17 cellular contexts compared by ENCODE assay signal in genomic region chr7:1340640-1341360, GRCh38.
DNase-seq lines count a peak whose midpoint lies in the region; ATAC-seq, FAIRE-seq and TF ChIP-seq lines count a peak whose summit lies in the region.
"Had no signal": no experiment of that assay in that cellular context is flagged by ENCODE, and none has a peak within 500 bp of the region (broad histone marks: within the 10 kb centered on the region; RNA-seq: fewer than 3 reads in every experiment).

No MANE protein-coding gene starts in this region.

- peak overlapping the region; percentile 93 for H3K18ac ChIP-seq in neuronal stem cell (ENCODE audit: low read length)

- H2BK5ac ChIP-seq in neuronal stem cell (ENCODE audit: low read length): peak overlapping the region; percentile 88

- H3K36me3 ChIP-seq in RWPE2 (ENCODE audit: low read depth) (no peaks in the 10 kb centered on the region), neuronal stem cell (replicated peaks in 1 of 2; ENCODE audit: control insufficient read depth in 2 of 2, insufficient read depth in 2 of 2, low read length in 2 of 2) (no peaks in the 10 kb centered on the region), brain microvascular endothelial cell (replicated peaks) (no peaks in the 10 kb centered on the region)
- H3K36me3 ChIP-seq: BE2C had no signal

- H4K8ac ChIP-seq in neuronal stem cell (ENCODE audit: low read depth, low read length): peak overlapping the region; percentile 52

- peak overlapping the region; percentile 85 for H2BK15ac ChIP-seq in neuronal stem cell (ENCODE audit: low read length)

- peak; percentile 86 for FAIRE-seq in urothelium cell line (lab: Jason Lieb, UNC)
- FAIRE-seq: A204.1, D721Med, H54 had no signal

- no peaks in the 10 kb centered on the region for H3K79me1 ChIP-seq in neuronal stem cell (ENCODE audit: low read depth, low read length)

- H2AK5ac ChIP-seq in neuronal stem cell (ENCODE audit: low read depth, low read length): peak overlapping the region; percentile 98

- H3K27me3 ChIP-seq in RWPE2 (ENCODE audit: insufficient read depth, poor library complexity, severe bottlenecking) (peaks cover 4% of the 10 kb centered on the region), neuronal stem cell (ENCODE audit: control insufficient read depth in 3 of 3, insufficient read depth in 3 of 3, low read depth in 1 of 3, low read length in 3 of 3) (peaks cover 0 to 7% (median 0%) of the 10 kb centered on the region in 3 experiments), brain microvascular endothelial cell (replicated peaks) (no peaks in the 10 kb centered on the region)

- no CpG with 5 or more reads among the region's 26 CpGs for WGBS in neuronal stem cell (ENCODE audit: extremely low coverage in 2 of 2, insufficient read length in 2 of 2, insufficient replicate concordance in 1 of 2), 2 donors

- H3K9me3 ChIP-seq in RWPE2 (ENCODE audit: severe bottlenecking) (peaks cover 3% of the 10 kb centered on the region), neuronal stem cell (replicated peaks in 1 of 2; ENCODE audit: control insufficient read depth in 2 of 2, insufficient read depth in 1 of 2, low read depth in 1 of 2, low read length in 2 of 2) (no peaks in the 10 kb centered on the region)
- H3K9me3 ChIP-seq: BE2C had no signal

- H3K4me1 ChIP-seq in RWPE2 (ENCODE audit: insufficient read depth, poor library complexity, severe bottlenecking) (no peaks in the 10 kb centered on the region), neuronal stem cell (ENCODE audit: control insufficient read depth in 2 of 2, insufficient read depth in 1 of 2, low read depth in 1 of 2, low read length in 2 of 2) (peaks cover 0 to 7% of the 10 kb centered on the region in 2 donors)
- H3K4me1 ChIP-seq: BE2C had no signal

- in situ Hi-C loops in ACHN (cut with HindIII; ENCODE audit: low pct_ligation_motif_present, low pct_unique_long_range_greater_than_20kb, low sequenced_read_pairs): no loop called here
- in situ Hi-C loops in brain microvascular endothelial cell (cut with HindIII; ENCODE audit: low pct_ligation_motif_present, low sequenced_read_pairs): no loop called here

- no peak for TF ChIP-seq CTCF in RWPE2 (IDR thresholded peaks at IDR 0.05; ENCODE audit: poor library complexity, severe bottlenecking)
- no peak for TF ChIP-seq CTCF in brain microvascular endothelial cell (IDR thresholded peaks at IDR 0.05; ENCODE audit: low read depth, low read length, missing control alignments)

- H2BK120ac ChIP-seq in neuronal stem cell (ENCODE audit: low read depth, low read length): no peak overlapping the region

- H3K27ac ChIP-seq in RWPE2 (ENCODE audit: poor library complexity, severe bottlenecking) (no peak overlapping the region), neuronal stem cell (replicated peaks; ENCODE audit: low read length) (no peak overlapping the region), brain microvascular endothelial cell (no peak overlapping the region)
- H3K27ac ChIP-seq: C4-2B had no signal

- DNase-seq in RWPE2 (ENCODE audit: low spot score): peak; percentile 56
- DNase-seq in neuronal stem cell (ENCODE audit: low spot score): no peak
- no peak for DNase-seq in urothelium cell line (ENCODE audit: low spot score)
- no peak for DNase-seq in ACHN
- no peak for DNase-seq in brain microvascular endothelial cell
- DNase-seq: BE2C; CD8-positive, alpha-beta T cell; COR-L47; DMS53; GF-D8 had no signal

- no peak overlapping the region for H2AFZ ChIP-seq in neuronal stem cell (ENCODE audit: low read length)

- peak overlapping the region; percentile 12 for H3K9ac ChIP-seq in neuronal stem cell (ENCODE audit: low read depth, low read length, poor library complexity)

- no peak overlapping the region for H3K4ac ChIP-seq in neuronal stem cell (ENCODE audit: low read length)

- no peak overlapping the region for H3K14ac ChIP-seq in neuronal stem cell (ENCODE audit: low read length)

- H2BK12ac ChIP-seq in neuronal stem cell (ENCODE audit: low read length): no peak overlapping the region

- no peak for ATAC-seq in RWPE2 (ENCODE audit: low read depth)
- ATAC-seq in esophagus mucosa: peak; percentile 18
- no peak for ATAC-seq in HG02970 (IDR thresholded peaks at IDR 0.05; ENCODE audit: low FRiP score, unreplicated experiment)
- ATAC-seq: CD8-positive, alpha-beta T cell; HCT116 had no signal

- no peak overlapping the region for H3K23ac ChIP-seq in neuronal stem cell (ENCODE audit: low read depth, low read length, poor library complexity)

- H3K4me3 ChIP-seq in RWPE2 (ENCODE audit: severe bottlenecking) (no peak overlapping the region), neuronal stem cell (ENCODE audit: low read length in 2 of 2) (no peak overlapping the region), brain microvascular endothelial cell (ENCODE audit: low read depth, low read length) (no peak overlapping the region)

- H4K91ac ChIP-seq in neuronal stem cell (ENCODE audit: low read depth, low read length, poor library complexity): no peak overlapping the region

- no peak overlapping the region for H3K4me2 ChIP-seq in neuronal stem cell (ENCODE audit: insufficient read depth, low read length, poor library complexity, severe bottlenecking)
